1 cellular context compared by ENCODE assay signal in genomic region chr10:3978174-3978573, GRCh38.
TF ChIP-seq lines count a peak whose summit lies in the region.

No MANE protein-coding gene starts in this region.

TF ChIP-seq in GM23338, 12 proteins besides CTCF, POLR2A, EP300 and RAD21:
- TF ChIP-seq, protein P1, sequence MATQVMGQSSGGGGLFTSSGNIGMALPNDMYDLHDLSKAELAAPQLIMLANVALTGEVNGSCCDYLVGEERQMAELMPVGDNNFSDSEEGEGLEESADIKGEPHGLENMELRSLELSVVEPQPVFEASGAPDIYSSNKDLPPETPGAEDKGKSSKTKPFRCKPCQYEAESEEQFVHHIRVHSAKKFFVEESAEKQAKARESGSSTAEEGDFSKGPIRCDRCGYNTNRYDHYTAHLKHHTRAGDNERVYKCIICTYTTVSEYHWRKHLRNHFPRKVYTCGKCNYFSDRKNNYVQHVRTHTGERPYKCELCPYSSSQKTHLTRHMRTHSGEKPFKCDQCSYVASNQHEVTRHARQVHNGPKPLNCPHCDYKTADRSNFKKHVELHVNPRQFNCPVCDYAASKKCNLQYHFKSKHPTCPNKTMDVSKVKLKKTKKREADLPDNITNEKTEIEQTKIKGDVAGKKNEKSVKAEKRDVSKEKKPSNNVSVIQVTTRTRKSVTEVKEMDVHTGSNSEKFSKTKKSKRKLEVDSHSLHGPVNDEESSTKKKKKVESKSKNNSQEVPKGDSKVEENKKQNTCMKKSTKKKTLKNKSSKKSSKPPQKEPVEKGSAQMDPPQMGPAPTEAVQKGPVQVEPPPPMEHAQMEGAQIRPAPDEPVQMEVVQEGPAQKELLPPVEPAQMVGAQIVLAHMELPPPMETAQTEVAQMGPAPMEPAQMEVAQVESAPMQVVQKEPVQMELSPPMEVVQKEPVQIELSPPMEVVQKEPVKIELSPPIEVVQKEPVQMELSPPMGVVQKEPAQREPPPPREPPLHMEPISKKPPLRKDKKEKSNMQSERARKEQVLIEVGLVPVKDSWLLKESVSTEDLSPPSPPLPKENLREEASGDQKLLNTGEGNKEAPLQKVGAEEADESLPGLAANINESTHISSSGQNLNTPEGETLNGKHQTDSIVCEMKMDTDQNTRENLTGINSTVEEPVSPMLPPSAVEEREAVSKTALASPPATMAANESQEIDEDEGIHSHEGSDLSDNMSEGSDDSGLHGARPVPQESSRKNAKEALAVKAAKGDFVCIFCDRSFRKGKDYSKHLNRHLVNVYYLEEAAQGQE (IDR thresholded peaks at IDR 0.05; ENCODE audit: unreplicated experiment), result no peak
- no peak for TF ChIP-seq ZNF114 (CRISPR knock-in tag; IDR thresholded peaks at IDR 0.05)
- TF ChIP-seq EZH2 (IDR thresholded peaks at IDR 0.05; ENCODE audit: low read depth, unreplicated experiment), result no peak
- TF ChIP-seq ZNF331 (CRISPR knock-in tag; IDR thresholded peaks at IDR 0.05; ENCODE audit: low read depth), result no peak
- TF ChIP-seq EZH2phosphoT487 (IDR thresholded peaks at IDR 0.05; ENCODE audit: unreplicated experiment), result no peak
- TF ChIP-seq STAT1 (IDR thresholded peaks at IDR 0.05; ENCODE audit: unreplicated experiment), result no peak
- TF ChIP-seq, protein P2, sequence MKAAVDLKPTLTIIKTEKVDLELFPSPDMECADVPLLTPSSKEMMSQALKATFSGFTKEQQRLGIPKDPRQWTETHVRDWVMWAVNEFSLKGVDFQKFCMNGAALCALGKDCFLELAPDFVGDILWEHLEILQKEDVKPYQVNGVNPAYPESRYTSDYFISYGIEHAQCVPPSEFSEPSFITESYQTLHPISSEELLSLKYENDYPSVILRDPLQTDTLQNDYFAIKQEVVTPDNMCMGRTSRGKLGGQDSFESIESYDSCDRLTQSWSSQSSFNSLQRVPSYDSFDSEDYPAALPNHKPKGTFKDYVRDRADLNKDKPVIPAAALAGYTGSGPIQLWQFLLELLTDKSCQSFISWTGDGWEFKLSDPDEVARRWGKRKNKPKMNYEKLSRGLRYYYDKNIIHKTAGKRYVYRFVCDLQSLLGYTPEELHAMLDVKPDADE (IDR thresholded peaks at IDR 0.05), result no peak
- TF ChIP-seq, protein P3, sequence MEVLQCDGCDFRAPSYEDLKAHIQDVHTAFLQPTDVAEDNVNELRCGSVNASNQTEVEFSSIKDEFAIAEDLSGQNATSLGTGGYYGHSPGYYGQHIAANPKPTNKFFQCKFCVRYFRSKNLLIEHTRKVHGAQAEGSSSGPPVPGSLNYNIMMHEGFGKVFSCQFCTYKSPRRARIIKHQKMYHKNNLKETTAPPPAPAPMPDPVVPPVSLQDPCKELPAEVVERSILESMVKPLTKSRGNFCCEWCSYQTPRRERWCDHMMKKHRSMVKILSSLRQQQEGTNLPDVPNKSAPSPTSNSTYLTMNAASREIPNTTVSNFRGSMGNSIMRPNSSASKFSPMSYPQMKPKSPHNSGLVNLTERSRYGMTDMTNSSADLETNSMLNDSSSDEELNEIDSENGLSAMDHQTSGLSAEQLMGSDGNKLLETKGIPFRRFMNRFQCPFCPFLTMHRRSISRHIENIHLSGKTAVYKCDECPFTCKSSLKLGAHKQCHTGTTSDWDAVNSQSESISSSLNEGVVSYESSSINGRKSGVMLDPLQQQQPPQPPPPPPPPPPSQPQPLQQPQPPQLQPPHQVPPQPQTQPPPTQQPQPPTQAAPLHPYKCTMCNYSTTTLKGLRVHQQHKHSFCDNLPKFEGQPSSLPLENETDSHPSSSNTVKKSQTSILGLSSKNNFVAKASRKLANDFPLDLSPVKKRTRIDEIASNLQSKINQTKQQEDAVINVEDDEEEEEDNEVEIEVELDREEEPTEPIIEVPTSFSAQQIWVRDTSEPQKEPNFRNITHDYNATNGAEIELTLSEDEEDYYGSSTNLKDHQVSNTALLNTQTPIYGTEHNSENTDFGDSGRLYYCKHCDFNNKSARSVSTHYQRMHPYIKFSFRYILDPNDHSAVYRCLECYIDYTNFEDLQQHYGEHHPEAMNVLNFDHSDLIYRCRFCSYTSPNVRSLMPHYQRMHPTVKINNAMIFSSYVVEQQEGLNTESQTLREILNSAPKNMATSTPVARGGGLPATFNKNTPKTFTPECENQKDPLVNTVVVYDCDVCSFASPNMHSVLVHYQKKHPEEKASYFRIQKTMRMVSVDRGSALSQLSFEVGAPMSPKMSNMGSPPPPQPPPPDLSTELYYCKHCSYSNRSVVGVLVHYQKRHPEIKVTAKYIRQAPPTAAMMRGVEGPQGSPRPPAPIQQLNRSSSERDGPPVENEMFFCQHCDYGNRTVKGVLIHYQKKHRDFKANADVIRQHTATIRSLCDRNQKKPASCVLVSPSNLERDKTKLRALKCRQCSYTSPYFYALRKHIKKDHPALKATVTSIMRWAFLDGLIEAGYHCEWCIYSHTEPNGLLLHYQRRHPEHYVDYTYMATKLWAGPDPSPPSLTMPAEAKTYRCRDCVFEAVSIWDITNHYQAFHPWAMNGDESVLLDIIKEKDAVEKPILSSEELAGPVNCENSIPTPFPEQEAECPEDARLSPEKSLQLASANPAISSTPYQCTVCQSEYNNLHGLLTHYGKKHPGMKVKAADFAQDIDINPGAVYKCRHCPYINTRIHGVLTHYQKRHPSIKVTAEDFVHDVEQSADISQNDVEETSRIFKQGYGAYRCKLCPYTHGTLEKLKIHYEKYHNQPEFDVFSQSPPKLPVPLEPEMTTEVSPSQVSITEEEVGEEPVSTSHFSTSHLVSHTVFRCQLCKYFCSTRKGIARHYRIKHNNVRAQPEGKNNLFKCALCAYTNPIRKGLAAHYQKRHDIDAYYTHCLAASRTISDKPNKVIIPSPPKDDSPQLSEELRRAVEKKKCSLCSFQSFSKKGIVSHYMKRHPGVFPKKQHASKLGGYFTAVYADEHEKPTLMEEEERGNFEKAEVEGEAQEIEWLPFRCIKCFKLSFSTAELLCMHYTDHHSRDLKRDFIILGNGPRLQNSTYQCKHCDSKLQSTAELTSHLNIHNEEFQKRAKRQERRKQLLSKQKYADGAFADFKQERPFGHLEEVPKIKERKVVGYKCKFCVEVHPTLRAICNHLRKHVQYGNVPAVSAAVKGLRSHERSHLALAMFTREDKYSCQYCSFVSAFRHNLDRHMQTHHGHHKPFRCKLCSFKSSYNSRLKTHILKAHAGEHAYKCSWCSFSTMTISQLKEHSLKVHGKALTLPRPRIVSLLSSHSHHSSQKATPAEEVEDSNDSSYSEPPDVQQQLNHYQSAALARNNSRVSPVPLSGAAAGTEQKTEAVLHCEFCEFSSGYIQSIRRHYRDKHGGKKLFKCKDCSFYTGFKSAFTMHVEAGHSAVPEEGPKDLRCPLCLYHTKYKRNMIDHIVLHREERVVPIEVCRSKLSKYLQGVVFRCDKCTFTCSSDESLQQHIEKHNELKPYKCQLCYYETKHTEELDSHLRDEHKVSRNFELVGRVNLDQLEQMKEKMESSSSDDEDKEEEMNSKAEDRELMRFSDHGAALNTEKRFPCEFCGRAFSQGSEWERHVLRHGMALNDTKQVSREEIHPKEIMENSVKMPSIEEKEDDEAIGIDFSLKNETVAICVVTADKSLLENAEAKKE (CRISPR knock-in tag; IDR thresholded peaks at IDR 0.05), result no peak
- TF ChIP-seq JUNB (IDR thresholded peaks at IDR 0.05; ENCODE audit: unreplicated experiment), result no peak
- TF ChIP-seq NANOG (IDR thresholded peaks at IDR 0.05; ENCODE audit: borderline replicate concordance), result no peak
- no peak for TF ChIP-seq POLR2AphosphoS5 (IDR thresholded peaks at IDR 0.05; ENCODE audit: low read depth)
- TF ChIP-seq CREB1 (CRISPR knock-in tag; IDR thresholded peaks at IDR 0.05; ENCODE audit: low read depth), result no peak
